In genomic region chr1:175042650-175043049, GRCh38 we compare ENCODE assay signal across 2 cellular contexts.
TF ChIP-seq lines count a peak whose summit lies in the region.

No MANE protein-coding gene starts in this region.

TF ChIP-seq in HepG2, 621 proteins besides CTCF, POLR2A, EP300 and RAD21:
- no peak for TF ChIP-seq CREB1 (IDR thresholded peaks at IDR 0.05)
- TF ChIP-seq CREB1 (CRISPR knock-in tag; IDR thresholded peaks at IDR 0.05): no peak
- TF ChIP-seq MAFK (conservative IDR thresholded peaks at IDR 0.05 in 1 of 2, IDR thresholded peaks at IDR 0.05 in 1 of 2; ENCODE audit: low read length in 2 of 2): peak in 1 of 2 experiments; percentile 43; a peak in 1 of 4 replicates
- TF ChIP-seq MAFF (IDR thresholded peaks at IDR 0.05; ENCODE audit: low read depth, low read length): 0 out of 2 replicates have a peak, but pooled peaks have one; percentile 19
- no peak for TF ChIP-seq ZNF292 (CRISPR knock-in tag; IDR thresholded peaks at IDR 0.05; ENCODE audit: borderline replicate concordance, low read depth)

TF ChIP-seq in K562, 482 proteins besides CTCF, POLR2A, EP300 and RAD21:
- TF ChIP-seq MAFG (tag; conservative IDR thresholded peaks at IDR 0.05): peak; percentile 61
- TF ChIP-seq C11orf30 (IDR thresholded peaks at IDR 0.05; ENCODE audit: low read depth): peak; percentile 57
- TF ChIP-seq ZNF316 (IDR thresholded peaks at IDR 0.05): peak; percentile 82
- TF ChIP-seq GTF3C2 (IDR thresholded peaks at IDR 0.05; ENCODE audit: borderline replicate concordance, extremely low read depth, insufficient read length): no peak
